8 cellular contexts compared by ENCODE assay signal in the genomic region with DNA sequence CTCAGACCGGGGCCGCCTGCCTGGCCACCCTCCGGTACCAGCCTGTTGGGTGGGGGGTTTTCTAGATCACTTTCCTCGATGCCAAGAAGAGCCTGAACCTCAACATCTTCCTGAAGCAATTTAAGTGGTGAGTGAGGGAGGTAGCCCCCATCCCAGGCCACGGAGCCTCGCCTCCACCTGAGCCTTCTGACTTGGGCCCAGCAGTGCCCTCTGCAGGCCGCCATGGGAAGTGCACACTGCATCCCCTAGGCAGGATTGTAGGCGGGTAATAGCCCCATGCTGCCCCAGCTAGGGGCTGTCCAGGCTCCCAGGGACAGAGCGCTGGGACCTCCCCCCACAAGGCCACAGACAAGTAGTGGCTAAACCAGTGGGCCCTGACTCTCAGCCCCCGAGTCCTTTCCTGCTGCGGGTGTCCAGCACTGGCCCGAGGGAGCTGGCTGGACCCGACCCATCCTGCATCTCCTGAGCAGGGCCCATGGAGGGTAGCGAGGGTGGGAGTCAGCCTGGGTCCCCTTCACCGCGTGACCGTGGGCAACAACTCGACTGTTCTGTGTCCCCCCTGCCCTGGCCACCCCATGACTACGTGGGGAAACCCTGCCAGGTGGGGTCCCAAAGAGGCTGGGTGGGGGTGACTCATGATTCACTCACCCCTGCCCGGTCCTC. TPM values are rescaled to one million over a fixed set of nuclear protein-coding genes. Genes with fewer than 3 reads are reported as not detected.
A peak's percentile ranks its signal among the peaks of the same experiment; 100 is the strongest.
DNase-seq lines count a peak whose midpoint lies in the region; ATAC-seq and TF ChIP-seq lines count a peak whose summit lies in the region.

No MANE protein-coding gene starts in this region.

- no peak for TF ChIP-seq POLR2A in tibial nerve (IDR thresholded peaks at IDR 0.05)

- no TSS peak for BruUV-seq in PC-3 (replicated peaks; lab: Mats Ljungman, UMichigan)

- H4K20me1 ChIP-seq in DOHH2 (ENCODE audit: control insufficient read depth, insufficient read depth, low read depth, low read length) (no peaks in the 10 kb centered on the region), PC-3 (ENCODE audit: low read length) (no peaks in the 10 kb centered on the region)

- H3K27me3 ChIP-seq in DOHH2 (ENCODE audit: control insufficient read depth, low read length) (no peaks in the 10 kb centered on the region), PC-3 (ENCODE audit: low read length) (no peaks in the 10 kb centered on the region), tibial nerve (no peaks in the 10 kb centered on the region)

- H3K27ac ChIP-seq in DOHH2 (ENCODE audit: low read depth, low read length) (no peak overlapping the region), PC-3 (ENCODE audit: low read length) (no peak overlapping the region), tibial nerve (peak overlapping the region; percentile 28 to 78 (median 58))

- H3K9me3 ChIP-seq in DOHH2 (ENCODE audit: control insufficient read depth, insufficient read depth, low read length) (no peaks in the 10 kb centered on the region), PC-3 (ENCODE audit: low read length) (no peaks in the 10 kb centered on the region), tibial nerve (no peaks in the 10 kb centered on the region)

- POLR2A ChIA-PET in PC-3 (lab: Charles Lee; ENCODE audit: unreplicated experiment) = no interaction called here

- intact Hi-C loops in PC-3 (cut with micrococcal nuclease) = loop anchor here (1.0 kb wide), 2 partner anchors 43 to 58 kb away; no protein-coding TSS in a partner anchor

- ATAC-seq in HG03108 (IDR thresholded peaks at IDR 0.05; ENCODE audit: unreplicated experiment) = peak; percentile 57
- peak; percentile 71 for ATAC-seq in PC-3
- no peak for ATAC-seq in HG03460 (IDR thresholded peaks at IDR 0.05; ENCODE audit: unreplicated experiment)

- no peak overlapping the region for H3K4me3 ChIP-seq in DOHH2 (ENCODE audit: low read length)
- H3K4me3 ChIP-seq in PC-3 (ENCODE audit: low read length) = no peak overlapping the region
- H3K4me3 ChIP-seq in tibial nerve = no peak overlapping the region

- H2AFZ ChIP-seq in PC-3 (ENCODE audit: low read length) = no peak overlapping the region

- no peaks in the 10 kb centered on the region for H3K4me1 ChIP-seq in DOHH2 (ENCODE audit: control insufficient read depth, low read length)
- no peaks in the 10 kb centered on the region for H3K4me1 ChIP-seq in PC-3 (ENCODE audit: insufficient read depth, low read length)
- peaks cover 0 to 41% (median 11%) of the 10 kb centered on the region in 4 donors for H3K4me1 ChIP-seq in tibial nerve

- H3K9me2 ChIP-seq in DOHH2 (replicated peaks; ENCODE audit: control insufficient read depth, low read length) (no peaks in the 10 kb centered on the region), PC-3 (replicated peaks; ENCODE audit: low read length) (no peaks in the 10 kb centered on the region)

- H3F3A ChIP-seq in DOHH2 (ENCODE audit: control insufficient read depth, insufficient read depth) (no peaks in the 10 kb centered on the region), PC-3 (ENCODE audit: low read length, unreplicated experiment) (no peaks in the 10 kb centered on the region)

- TF ChIP-seq CTCF in DOHH2 (IDR thresholded peaks at IDR 0.05; ENCODE audit: low read depth, low read length, poor library complexity, severe bottlenecking) (peak; percentile 95), PC-3 (conservative IDR thresholded peaks at IDR 0.05; ENCODE audit: low read depth, low read length) (peak; percentile 93), tibial nerve (IDR thresholded peaks at IDR 0.05) (peak; percentile 97 to 99 (median 98))

- no peaks in the 10 kb centered on the region for H3K79me2 ChIP-seq in DOHH2 (ENCODE audit: control insufficient read depth, low read length)
- H3K79me2 ChIP-seq in PC-3 (ENCODE audit: low read length) = no peaks in the 10 kb centered on the region

- TF ChIP-seq EP300 in tibial nerve (IDR thresholded peaks at IDR 0.05) = peak in 1 of 2 donors; percentile 35

- no peak overlapping the region for H3K4me2 ChIP-seq in DOHH2 (ENCODE audit: low read length)
- no peak overlapping the region for H3K4me2 ChIP-seq in PC-3 (ENCODE audit: low read length)

- CTCF ChIA-PET in PC-3 (lab: Charles Lee) = interaction anchor here (0.6 to 0.9 kb wide), 2 partner anchors 28 to 44 kb away, joined by 3 read pairs; no protein-coding TSS in a partner anchor

- WGBS in tibial nerve, 2 donors = 42 to 46% methylated on average over 16 to 20 of the region's 20 CpGs

- H3K36me3 ChIP-seq in DOHH2 (ENCODE audit: control insufficient read depth, low read length) (peaks cover 20% of the 10 kb centered on the region), PC-3 (ENCODE audit: low read depth, low read length) (peaks cover 8% of the 10 kb centered on the region; the same call in 1 of the 2 replicates), tibial nerve (peaks cover 12 to 87% (median 34%) of the 10 kb centered on the region in 3 donors)

- peak; percentile 80 for DNase-seq in PC-3
- peak; percentile 86 to 88 for DNase-seq in activated T-cell treated with anti-CD3 and anti-CD28 coated beads, Interleukin-2, amount 50 U/mL, for 48 hours
- peak; percentile 51 for DNase-seq in fibroblast of peridontal ligament (ENCODE audit: extremely low read depth)
- DNase-seq in nucleus accumbens (lab: John Stamatoyannopoulos, UW) = peak in 38 of 56 donors; percentile 17 to 83 (median 44)
- peak; percentile 59 to 78 for DNase-seq in tibial nerve (ENCODE audit: low spot score in 2 of 2)

- H3K9ac ChIP-seq in PC-3 (ENCODE audit: low read length) = no peak overlapping the region

RNA-seq across cellular contexts. Expression of gene ADSS1, which starts 15.3 kb away (rescaled TPM):
- total RNA-seq in PC-3 (2014; rRNA removed) (7.9 and 8.8 TPM in 2 replicates), tibial nerve (10 to 100 TPM in 1 of 4 donors, 1 to 10 TPM in 3; 4.8 to 11.4 (median 6.3) TPM)

RNA-seq across cellular contexts. Expression of gene INF2, which starts 19.3 kb away (rescaled TPM):
- total RNA-seq in PC-3 (2014; rRNA removed) (132 and 161 TPM in 2 replicates), tibial nerve (100 to 1,000 TPM; 217 to 256 (median 239) TPM)

RNA-seq across cellular contexts. Expression of gene SIVA1, which starts 44.2 kb away (rescaled TPM):
- total RNA-seq in PC-3 (2014; rRNA removed) (375 and 519 TPM in 2 replicates), tibial nerve (100 to 1,000 TPM; 260 to 422 (median 378) TPM)

Comparison
In these comparisons a context has a peak if more than half of its experiments do, and no peak if none do; other contexts are left out.
1. H3K27ac ChIP-seq: peak in tibial nerve (4 of 4); none in DOHH2 (single experiment) and PC-3 (single experiment).
2. Peak in every context shown above with its lines, with median percentiles within 50 percentile points of each other: CTCF ChIP-seq and DNase-seq.